ENCODE assay signal across 8 cellular contexts in genomic region chr9:129145841-129146292, GRCh38. TPM values are rescaled to one million over a fixed set of nuclear protein-coding genes. Genes with fewer than 3 reads are reported as not detected.
DNase-seq lines count a peak whose midpoint lies in the region; ATAC-seq, FAIRE-seq and TF ChIP-seq lines count a peak whose summit lies in the region.

No MANE protein-coding gene starts in this region.

- H3K4ac ChIP-seq in IMR-90 (ENCODE audit: low read depth, low read length) = peak overlapping the region; percentile 99

- peaks cover 21 to 82% of the 10 kb centered on the region in 2 experiments for H3K79me1 ChIP-seq in IMR-90 (ENCODE audit: low read depth in 1 of 2, low read length in 2 of 2)

- TF ChIP-seq POLR2A in IMR-90 (IDR thresholded peaks at IDR 0.05; ENCODE audit: low read depth, low read length) (peak; percentile 46; the same call in 1 of the 2 replicates), tibial nerve (IDR thresholded peaks at IDR 0.05) (no peak)

- peak overlapping the region; percentile 57; the same call in 2 of the 3 replicates for H2BK15ac ChIP-seq in IMR-90 (ENCODE audit: low read depth, low read length)

- dilution Hi-C loops in IMR-90 (cut with HindIII; ENCODE audit: low sequenced_read_pairs, unreplicated experiment) = no loop called here

- peak overlapping the region; percentile 98 for H2AK9ac ChIP-seq in IMR-90 (replicated peaks; ENCODE audit: low read depth, low read length, poor library complexity)

- H3K18ac ChIP-seq in IMR-90 (ENCODE audit: low read depth, low read length) = peak overlapping the region; percentile 83

- H3K9me3 ChIP-seq in IMR-90 (ENCODE audit: control insufficient read depth, insufficient read depth, low read length) (no peaks in the 10 kb centered on the region), ectodermal cell (ENCODE audit: control insufficient read depth, low read length) (no peaks in the 10 kb centered on the region), tibial nerve (no peaks in the 10 kb centered on the region)

- no peak for TF ChIP-seq CTCF in IMR-90 (conservative IDR thresholded peaks at IDR 0.05; ENCODE audit: low read depth, low read length)
- no peak for TF ChIP-seq CTCF in tibial nerve (IDR thresholded peaks at IDR 0.05)

- peak overlapping the region; percentile 97 for H2BK120ac ChIP-seq in IMR-90 (ENCODE audit: low read depth, low read length)

- intact Hi-C loops in IMR-90 (cut with micrococcal nuclease) = no loop called here

- H4K5ac ChIP-seq in IMR-90 (ENCODE audit: low read depth, low read length) = peak overlapping the region; percentile 87

- H3K9ac ChIP-seq in IMR-90 (ENCODE audit: low read depth, low read length) = peak overlapping the region; percentile 72

- H2BK5ac ChIP-seq in IMR-90 (ENCODE audit: low read depth, low read length, poor library complexity, severe bottlenecking) = peak overlapping the region; percentile 94

- ATAC-seq in IMR-90 (ENCODE audit: low read depth) = peak; percentile 57

- TF ChIP-seq EP300 in tibial nerve (IDR thresholded peaks at IDR 0.05) = peak in 1 of 2 donors; percentile 27

- DNase-seq in IMR-90 = peak; percentile 94
- peak; percentile 27 for DNase-seq in medulla oblongata (ENCODE audit: extremely low spot score)
- DNase-seq in tibial nerve (ENCODE audit: low spot score in 2 of 2) = no peak
- no peak for DNase-seq in stimulated activated CD4-positive, alpha-beta T cell treated with anti-CD3 and anti-CD28 coated beads, Interleukin-2, amount 100 ng/mL, for 48 hours
- DNase-seq in DMS 273 (lab: John Stamatoyannopoulos, UW; ENCODE audit: unreplicated experiment) = no peak
- no peak for DNase-seq in activated CD8-positive, alpha-beta memory T cell treated with anti-CD3 and anti-CD28 coated beads, Interleukin-2, amount 50 U/mL, for 48 hours
- DNase-seq in GM19239 (ENCODE audit: insufficient read length, low spot score) = no peak

- no CpG with 5 or more reads among the region's 7 CpGs for WGBS in IMR-90 (ENCODE audit: extremely low coverage in 2 of 2, insufficient read length in 1 of 2), 2 experiments
- WGBS in ectodermal cell, 2 experiments = 34 to 39% methylated on average over 6 to 7 of the region's 7 CpGs
- 25 to 27% methylated on average over 4 to 7 of the region's 7 CpGs for WGBS in tibial nerve, 2 donors

- peak overlapping the region; percentile 94 for H3K27ac ChIP-seq in IMR-90 (ENCODE audit: insufficient read depth, low read length)
- peak overlapping the region; percentile 91 for H3K27ac ChIP-seq in ectodermal cell (ENCODE audit: insufficient read depth, low read depth, low read length, poor library complexity, severe bottlenecking)
- H3K27ac ChIP-seq in tibial nerve = peak overlapping the region; percentile 83 to 100 (median 97)

- peak overlapping the region; percentile 83 to 98 for H4K8ac ChIP-seq in IMR-90 (ENCODE audit: low read depth in 2 of 2, low read length in 2 of 2)

- FAIRE-seq in GM19239 (lab: Jason Lieb, UNC) = no peak

- peak overlapping the region; percentile 94 for H4K91ac ChIP-seq in IMR-90 (ENCODE audit: insufficient read depth, low read depth, low read length)

- no TSS peak for BruUV-seq in IMR-90 (replicated peaks; lab: Mats Ljungman, UMichigan)

- no peak overlapping the region; the same call in 1 of the 2 replicates for H3K4me2 ChIP-seq in IMR-90 (ENCODE audit: low read depth, low read length)

- H3K36me3 ChIP-seq in IMR-90 (ENCODE audit: control insufficient read depth, insufficient read depth, low read length) (peaks cover 30% of the 10 kb centered on the region), ectodermal cell (ENCODE audit: control insufficient read depth, insufficient read depth, low read length) (peaks cover 8% of the 10 kb centered on the region), tibial nerve (peaks cover 0 to 30% (median 3%) of the 10 kb centered on the region in 3 donors)

- peak overlapping the region; percentile 98 for H2AK5ac ChIP-seq in IMR-90 (ENCODE audit: low read depth, low read length)

- CTCF ChIA-PET in IMR-90 (lab: Yijun Ruan, JAX) = interaction anchor here (0.5 to 1.5 kb wide), 4 partner anchors 26 to 888 kb away, joined by 3 to 5 read pairs (median 4); no protein-coding TSS in a partner anchor

- H2BK20ac ChIP-seq in IMR-90 (ENCODE audit: low read depth, low read length) = peak overlapping the region; percentile 79

- peaks cover 20% of the 10 kb centered on the region for H3K9me1 ChIP-seq in IMR-90 (ENCODE audit: insufficient read depth, low read length)

- peak overlapping the region; percentile 45 for H2AFZ ChIP-seq in IMR-90 (replicated peaks; ENCODE audit: low read length, poor library complexity)

- H3K27me3 ChIP-seq in IMR-90 (ENCODE audit: control insufficient read depth, insufficient read depth, low read length) = no peaks in the 10 kb centered on the region
- no peaks in the 10 kb centered on the region for H3K27me3 ChIP-seq in ectodermal cell (ENCODE audit: control insufficient read depth, insufficient read depth, low read length, poor library complexity, severe bottlenecking)
- H3K27me3 ChIP-seq in tibial nerve = no peaks in the 10 kb centered on the region

- peak overlapping the region; percentile 69 for H3K23ac ChIP-seq in IMR-90 (ENCODE audit: low read depth, low read length)

- H3K4me3 ChIP-seq in IMR-90 (ENCODE audit: insufficient read depth, low read depth, low read length) (no peak overlapping the region), ectodermal cell (ENCODE audit: insufficient read depth, low read depth, low read length) (no peak overlapping the region), tibial nerve (no peak overlapping the region)

- peak overlapping the region; percentile 97 for H3K14ac ChIP-seq in IMR-90 (replicated peaks; ENCODE audit: low read depth, low read length)

- TF ChIP-seq RAD21 in IMR-90 (IDR thresholded peaks at IDR 0.05; ENCODE audit: low read length) = peak; percentile 7; the same call in 1 of the 2 replicates

- H3K56ac ChIP-seq in IMR-90 (ENCODE audit: extremely low read depth, insufficient read depth, low read length) = peak overlapping the region; percentile 72

- POLR2A ChIA-PET in IMR-90 (lab: Charles Lee; ENCODE audit: unreplicated experiment) = interaction anchor here (0.8 to 1.0 kb wide), 2 partner anchors 26 to 32 kb away, joined by 3 to 4 read pairs; partner anchors contain the start of gene IER5L

- no peaks in the 10 kb centered on the region for H4K20me1 ChIP-seq in IMR-90 (ENCODE audit: insufficient read depth, low read length)

- in situ Hi-C loops in IMR-90 (cut with MboI; ENCODE audit: low sequenced_read_pairs) = no loop called here

- H3K4me1 ChIP-seq in IMR-90 (ENCODE audit: control insufficient read depth, insufficient read depth, low read length) = peaks cover 47% of the 10 kb centered on the region
- H3K4me1 ChIP-seq in ectodermal cell (ENCODE audit: control insufficient read depth, insufficient read depth, low read length) = peaks cover 56% of the 10 kb centered on the region
- H3K4me1 ChIP-seq in tibial nerve = peaks cover 12 to 75% (median 69%) of the 10 kb centered on the region in 4 donors

TF ChIP-seq in IMR-90, 13 proteins besides CTCF, POLR2A, EP300 and RAD21:
- TF ChIP-seq ELK1 (IDR thresholded peaks at IDR 0.05; ENCODE audit: borderline replicate concordance, low read depth, low read length) = no peak
- peak; percentile 7; the same call in 1 of the 2 replicates for TF ChIP-seq SMC3 (IDR thresholded peaks at IDR 0.05; ENCODE audit: low read depth, low read length)
- TF ChIP-seq MAZ (IDR thresholded peaks at IDR 0.05; ENCODE audit: borderline replicate concordance, low read depth, low read length) = peak; percentile 82; the same call in 1 of the 2 replicates
TF ChIP-seq in IMR-90: peak in this region for 2.

RNA-seq across cellular contexts. Expression of gene IER5L, which starts 32.2 kb away (rescaled TPM):
- total RNA-seq in IMR-90 (2012; rRNA removed) (12.5 and 14.4 TPM in 2 replicates), tibial nerve (10 to 100 TPM; 13.0 to 31.5 (median 25.3) TPM)
- 13.4 and 21.0 TPM in 2 replicates for polyA plus RNA-seq in IMR-90 (2012; rRNA removed)
- 12.4 and 35.8 TPM in 2 replicates for polyA plus RNA-seq in IMR-90 (2012; cell fraction: cytosol; rRNA removed)
- polyA plus RNA-seq in IMR-90 (2012; cell fraction: nucleus; rRNA removed; ENCODE audit: low replicate concordance) = 13.1 and 28.4 TPM in 2 replicates
- 20.7 TPM for polyA plus RNA-seq in ectodermal cell (2013, experiment 1 of 4)
- polyA plus RNA-seq in ectodermal cell (2013, experiment 2 of 4) = 13.6 TPM
- 25.1 TPM for polyA plus RNA-seq in ectodermal cell (2013, experiment 3 of 4)
- 22.6 TPM for polyA plus RNA-seq in ectodermal cell (2013, experiment 4 of 4)

RNA-seq across cellular contexts. Expression of gene PTPA, which starts 34.7 kb away (rescaled TPM):
- total RNA-seq in IMR-90 (2012; rRNA removed) (93.6 and 124 TPM in 2 replicates), tibial nerve (10 to 100 TPM; 38.0 to 50.1 (median 44.0) TPM)
- 141 and 149 TPM in 2 replicates for polyA plus RNA-seq in IMR-90 (2012; rRNA removed)
- 88.4 and 129 TPM in 2 replicates for polyA plus RNA-seq in IMR-90 (2012; cell fraction: cytosol; rRNA removed)
- 78.9 and 134 TPM in 2 replicates for polyA plus RNA-seq in IMR-90 (2012; cell fraction: nucleus; rRNA removed; ENCODE audit: low replicate concordance)
- polyA plus RNA-seq in ectodermal cell (2013, experiment 1 of 4) = 169 TPM
- 180 TPM for polyA plus RNA-seq in ectodermal cell (2013, experiment 2 of 4)
- 125 TPM for polyA plus RNA-seq in ectodermal cell (2013, experiment 3 of 4)
- polyA plus RNA-seq in ectodermal cell (2013, experiment 4 of 4) = 143 TPM

RNA-seq across cellular contexts. Expression of gene CRAT, which starts 35.3 kb away (rescaled TPM):
- total RNA-seq in IMR-90 (2012; rRNA removed) (18.8 and 19.7 TPM in 2 replicates), tibial nerve (10 to 100 TPM; 42.7 to 81.8 (median 63.2) TPM)
- 41.6 and 44.2 TPM in 2 replicates for polyA plus RNA-seq in IMR-90 (2012; rRNA removed)
- polyA plus RNA-seq in IMR-90 (2012; cell fraction: cytosol; rRNA removed) = 27.4 and 55.2 TPM in 2 replicates
- 55.4 and 116 TPM in 2 replicates for polyA plus RNA-seq in IMR-90 (2012; cell fraction: nucleus; rRNA removed; ENCODE audit: low replicate concordance)
- 17.3 TPM for polyA plus RNA-seq in ectodermal cell (2013, experiment 1 of 4)
- 14.2 TPM for polyA plus RNA-seq in ectodermal cell (2013, experiment 2 of 4)
- 17.3 TPM for polyA plus RNA-seq in ectodermal cell (2013, experiment 3 of 4)
- 17.7 TPM for polyA plus RNA-seq in ectodermal cell (2013, experiment 4 of 4)

Comparison
In these comparisons a context has a peak if more than half of its experiments do, and no peak if none do; other contexts are left out.
1. DNase-seq: peak in IMR-90 (single experiment) and medulla oblongata (single experiment); none in tibial nerve (0 of 2), stimulated activated CD4-positive, alpha-beta T cell treated with anti-CD3 and anti-CD28 coated beads, Interleukin-2, amount 100 ng/mL, for 48 hours (0 of 2), DMS 273 (single experiment), activated CD8-positive, alpha-beta memory T cell treated with anti-CD3 and anti-CD28 coated beads, Interleukin-2, amount 50 U/mL, for 48 hours (single experiment) and GM19239 (single experiment).
2. Peak in every context shown above with its lines, with median percentiles within 50 percentile points of each other: H3K27ac ChIP-seq.